In the genomic region with DNA sequence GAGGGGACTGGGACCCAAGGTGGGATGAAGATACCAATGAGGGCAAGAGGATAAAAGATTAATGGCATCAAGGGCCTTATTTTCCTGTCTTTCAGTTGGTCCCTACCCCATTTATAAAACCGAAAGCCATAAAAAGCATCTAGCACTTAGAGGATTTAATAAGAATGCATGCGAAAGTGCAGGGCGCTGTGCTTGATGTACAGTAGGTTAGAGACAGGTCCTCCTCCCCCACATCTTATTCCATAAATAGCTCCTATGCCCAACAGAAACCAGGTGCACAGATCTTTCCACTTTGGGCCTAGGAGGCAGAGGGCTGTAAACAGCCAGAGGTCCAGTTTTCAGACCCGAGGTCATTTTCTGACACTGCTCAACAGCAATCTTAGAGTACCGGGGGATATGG, we compare ENCODE assay signal across 1 cellular context.
TF ChIP-seq lines count a peak whose summit lies in the region.

No MANE protein-coding gene starts in this region.

TF ChIP-seq in K562, 482 proteins besides CTCF, POLR2A, EP300 and RAD21 (continued from another document):
- TF ChIP-seq, protein P1, sequence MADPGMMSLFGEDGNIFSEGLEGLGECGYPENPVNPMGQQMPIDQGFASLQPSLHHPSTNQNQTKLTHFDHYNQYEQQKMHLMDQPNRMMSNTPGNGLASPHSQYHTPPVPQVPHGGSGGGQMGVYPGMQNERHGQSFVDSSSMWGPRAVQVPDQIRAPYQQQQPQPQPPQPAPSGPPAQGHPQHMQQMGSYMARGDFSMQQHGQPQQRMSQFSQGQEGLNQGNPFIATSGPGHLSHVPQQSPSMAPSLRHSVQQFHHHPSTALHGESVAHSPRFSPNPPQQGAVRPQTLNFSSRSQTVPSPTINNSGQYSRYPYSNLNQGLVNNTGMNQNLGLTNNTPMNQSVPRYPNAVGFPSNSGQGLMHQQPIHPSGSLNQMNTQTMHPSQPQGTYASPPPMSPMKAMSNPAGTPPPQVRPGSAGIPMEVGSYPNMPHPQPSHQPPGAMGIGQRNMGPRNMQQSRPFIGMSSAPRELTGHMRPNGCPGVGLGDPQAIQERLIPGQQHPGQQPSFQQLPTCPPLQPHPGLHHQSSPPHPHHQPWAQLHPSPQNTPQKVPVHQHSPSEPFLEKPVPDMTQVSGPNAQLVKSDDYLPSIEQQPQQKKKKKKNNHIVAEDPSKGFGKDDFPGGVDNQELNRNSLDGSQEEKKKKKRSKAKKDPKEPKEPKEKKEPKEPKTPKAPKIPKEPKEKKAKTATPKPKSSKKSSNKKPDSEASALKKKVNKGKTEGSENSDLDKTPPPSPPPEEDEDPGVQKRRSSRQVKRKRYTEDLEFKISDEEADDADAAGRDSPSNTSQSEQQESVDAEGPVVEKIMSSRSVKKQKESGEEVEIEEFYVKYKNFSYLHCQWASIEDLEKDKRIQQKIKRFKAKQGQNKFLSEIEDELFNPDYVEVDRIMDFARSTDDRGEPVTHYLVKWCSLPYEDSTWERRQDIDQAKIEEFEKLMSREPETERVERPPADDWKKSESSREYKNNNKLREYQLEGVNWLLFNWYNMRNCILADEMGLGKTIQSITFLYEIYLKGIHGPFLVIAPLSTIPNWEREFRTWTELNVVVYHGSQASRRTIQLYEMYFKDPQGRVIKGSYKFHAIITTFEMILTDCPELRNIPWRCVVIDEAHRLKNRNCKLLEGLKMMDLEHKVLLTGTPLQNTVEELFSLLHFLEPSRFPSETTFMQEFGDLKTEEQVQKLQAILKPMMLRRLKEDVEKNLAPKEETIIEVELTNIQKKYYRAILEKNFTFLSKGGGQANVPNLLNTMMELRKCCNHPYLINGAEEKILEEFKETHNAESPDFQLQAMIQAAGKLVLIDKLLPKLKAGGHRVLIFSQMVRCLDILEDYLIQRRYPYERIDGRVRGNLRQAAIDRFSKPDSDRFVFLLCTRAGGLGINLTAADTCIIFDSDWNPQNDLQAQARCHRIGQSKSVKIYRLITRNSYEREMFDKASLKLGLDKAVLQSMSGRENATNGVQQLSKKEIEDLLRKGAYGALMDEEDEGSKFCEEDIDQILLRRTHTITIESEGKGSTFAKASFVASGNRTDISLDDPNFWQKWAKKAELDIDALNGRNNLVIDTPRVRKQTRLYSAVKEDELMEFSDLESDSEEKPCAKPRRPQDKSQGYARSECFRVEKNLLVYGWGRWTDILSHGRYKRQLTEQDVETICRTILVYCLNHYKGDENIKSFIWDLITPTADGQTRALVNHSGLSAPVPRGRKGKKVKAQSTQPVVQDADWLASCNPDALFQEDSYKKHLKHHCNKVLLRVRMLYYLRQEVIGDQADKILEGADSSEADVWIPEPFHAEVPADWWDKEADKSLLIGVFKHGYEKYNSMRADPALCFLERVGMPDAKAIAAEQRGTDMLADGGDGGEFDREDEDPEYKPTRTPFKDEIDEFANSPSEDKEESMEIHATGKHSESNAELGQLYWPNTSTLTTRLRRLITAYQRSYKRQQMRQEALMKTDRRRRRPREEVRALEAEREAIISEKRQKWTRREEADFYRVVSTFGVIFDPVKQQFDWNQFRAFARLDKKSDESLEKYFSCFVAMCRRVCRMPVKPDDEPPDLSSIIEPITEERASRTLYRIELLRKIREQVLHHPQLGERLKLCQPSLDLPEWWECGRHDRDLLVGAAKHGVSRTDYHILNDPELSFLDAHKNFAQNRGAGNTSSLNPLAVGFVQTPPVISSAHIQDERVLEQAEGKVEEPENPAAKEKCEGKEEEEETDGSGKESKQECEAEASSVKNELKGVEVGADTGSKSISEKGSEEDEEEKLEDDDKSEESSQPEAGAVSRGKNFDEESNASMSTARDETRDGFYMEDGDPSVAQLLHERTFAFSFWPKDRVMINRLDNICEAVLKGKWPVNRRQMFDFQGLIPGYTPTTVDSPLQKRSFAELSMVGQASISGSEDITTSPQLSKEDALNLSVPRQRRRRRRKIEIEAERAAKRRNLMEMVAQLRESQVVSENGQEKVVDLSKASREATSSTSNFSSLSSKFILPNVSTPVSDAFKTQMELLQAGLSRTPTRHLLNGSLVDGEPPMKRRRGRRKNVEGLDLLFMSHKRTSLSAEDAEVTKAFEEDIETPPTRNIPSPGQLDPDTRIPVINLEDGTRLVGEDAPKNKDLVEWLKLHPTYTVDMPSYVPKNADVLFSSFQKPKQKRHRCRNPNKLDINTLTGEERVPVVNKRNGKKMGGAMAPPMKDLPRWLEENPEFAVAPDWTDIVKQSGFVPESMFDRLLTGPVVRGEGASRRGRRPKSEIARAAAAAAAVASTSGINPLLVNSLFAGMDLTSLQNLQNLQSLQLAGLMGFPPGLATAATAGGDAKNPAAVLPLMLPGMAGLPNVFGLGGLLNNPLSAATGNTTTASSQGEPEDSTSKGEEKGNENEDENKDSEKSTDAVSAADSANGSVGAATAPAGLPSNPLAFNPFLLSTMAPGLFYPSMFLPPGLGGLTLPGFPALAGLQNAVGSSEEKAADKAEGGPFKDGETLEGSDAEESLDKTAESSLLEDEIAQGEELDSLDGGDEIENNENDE (IDR thresholded peaks at IDR 0.05; ENCODE audit: low read depth, low read length): no peak
